ENCODE assay signal across 1 cellular context in the genomic region with DNA sequence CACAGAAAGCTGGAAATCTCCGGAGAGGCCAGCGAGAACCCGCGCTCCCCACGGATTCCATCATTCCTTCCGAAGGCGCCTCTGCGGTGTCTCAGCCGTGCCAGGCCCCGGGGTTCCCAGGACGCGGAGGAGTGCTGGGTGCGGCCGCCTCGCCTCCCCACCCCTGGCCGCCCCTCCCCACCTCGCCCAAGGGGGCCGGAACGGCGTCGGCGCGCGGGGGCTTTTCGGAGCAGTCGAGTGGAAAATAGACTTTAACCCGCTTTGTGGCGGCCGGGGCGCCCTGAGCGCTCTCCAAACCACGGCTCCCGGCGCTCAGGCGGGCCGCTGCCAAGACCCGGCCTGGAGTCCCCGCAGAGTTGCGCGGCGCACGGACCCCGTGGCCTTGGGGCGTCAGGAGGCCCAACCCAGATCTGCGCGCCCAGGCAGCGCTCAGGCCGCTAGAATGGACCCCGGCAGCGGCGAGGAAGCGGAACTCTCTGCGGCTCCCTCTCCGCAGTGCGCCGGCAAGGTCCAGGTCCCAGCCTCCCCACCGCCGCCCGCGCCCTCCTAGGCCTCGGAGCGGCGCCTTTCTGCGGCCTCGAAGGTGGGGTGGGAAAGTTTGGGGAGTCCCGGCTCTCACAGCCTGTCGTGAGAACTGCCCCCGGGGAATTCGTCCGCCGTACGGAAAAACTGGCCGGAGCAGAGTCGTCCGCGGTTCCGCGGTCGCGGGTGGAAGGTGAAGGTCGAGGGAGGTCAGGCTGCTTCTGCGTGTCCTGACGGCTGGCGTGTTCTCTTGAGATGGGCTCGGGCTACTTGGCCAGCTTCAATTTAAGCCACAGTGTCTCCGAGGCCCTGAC.
A peak's percentile ranks its signal among the peaks of the same experiment; 100 is the strongest.
TF ChIP-seq lines count a peak whose summit lies in the region.

No MANE protein-coding gene starts in this region.

TF ChIP-seq in HepG2, 621 proteins besides CTCF, POLR2A, EP300 and RAD21 (continued from another document and continues in another):
- TF ChIP-seq, protein P1, sequence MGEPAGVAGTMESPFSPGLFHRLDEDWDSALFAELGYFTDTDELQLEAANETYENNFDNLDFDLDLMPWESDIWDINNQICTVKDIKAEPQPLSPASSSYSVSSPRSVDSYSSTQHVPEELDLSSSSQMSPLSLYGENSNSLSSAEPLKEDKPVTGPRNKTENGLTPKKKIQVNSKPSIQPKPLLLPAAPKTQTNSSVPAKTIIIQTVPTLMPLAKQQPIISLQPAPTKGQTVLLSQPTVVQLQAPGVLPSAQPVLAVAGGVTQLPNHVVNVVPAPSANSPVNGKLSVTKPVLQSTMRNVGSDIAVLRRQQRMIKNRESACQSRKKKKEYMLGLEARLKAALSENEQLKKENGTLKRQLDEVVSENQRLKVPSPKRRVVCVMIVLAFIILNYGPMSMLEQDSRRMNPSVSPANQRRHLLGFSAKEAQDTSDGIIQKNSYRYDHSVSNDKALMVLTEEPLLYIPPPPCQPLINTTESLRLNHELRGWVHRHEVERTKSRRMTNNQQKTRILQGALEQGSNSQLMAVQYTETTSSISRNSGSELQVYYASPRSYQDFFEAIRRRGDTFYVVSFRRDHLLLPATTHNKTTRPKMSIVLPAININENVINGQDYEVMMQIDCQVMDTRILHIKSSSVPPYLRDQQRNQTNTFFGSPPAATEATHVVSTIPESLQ (CRISPR knock-in tag; conservative IDR thresholded peaks at IDR 0.05): no peak
- no peak for TF ChIP-seq REXO4 (CRISPR knock-in tag; IDR thresholded peaks at IDR 0.05; ENCODE audit: borderline replicate concordance)
- peak; percentile 56; the same call in 1 of the 2 replicates for TF ChIP-seq ZNF30 (CRISPR knock-in tag; IDR thresholded peaks at IDR 0.05)
- peak; percentile 66 for TF ChIP-seq RBM39 (IDR thresholded peaks at IDR 0.05; ENCODE audit: low read depth, low read length, poor library complexity, severe bottlenecking)
- no peak for TF ChIP-seq ZNF329 (CRISPR knock-in tag; IDR thresholded peaks at IDR 0.05; ENCODE audit: low read depth)
- no peak; the same call in 1 of the 2 replicates for TF ChIP-seq EZH2 (conservative IDR thresholded peaks at IDR 0.05; ENCODE audit: low read depth, low read length)
- no peak for TF ChIP-seq GFI1 (CRISPR knock-in tag; IDR thresholded peaks at IDR 0.05; ENCODE audit: borderline replicate concordance)
- TF ChIP-seq, protein P2, sequence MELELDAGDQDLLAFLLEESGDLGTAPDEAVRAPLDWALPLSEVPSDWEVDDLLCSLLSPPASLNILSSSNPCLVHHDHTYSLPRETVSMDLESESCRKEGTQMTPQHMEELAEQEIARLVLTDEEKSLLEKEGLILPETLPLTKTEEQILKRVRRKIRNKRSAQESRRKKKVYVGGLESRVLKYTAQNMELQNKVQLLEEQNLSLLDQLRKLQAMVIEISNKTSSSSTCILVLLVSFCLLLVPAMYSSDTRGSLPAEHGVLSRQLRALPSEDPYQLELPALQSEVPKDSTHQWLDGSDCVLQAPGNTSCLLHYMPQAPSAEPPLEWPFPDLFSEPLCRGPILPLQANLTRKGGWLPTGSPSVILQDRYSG (CRISPR knock-in tag; IDR thresholded peaks at IDR 0.05): no peak; the same call in 1 of the 2 replicates
- peak; percentile 50 for TF ChIP-seq MED8 (CRISPR knock-in tag; IDR thresholded peaks at IDR 0.05; ENCODE audit: insufficient replicate concordance)
- TF ChIP-seq CBFB (CRISPR knock-in tag; IDR thresholded peaks at IDR 0.05): peak; percentile 76; the same call in 1 of the 2 replicates
- TF ChIP-seq, protein P3, sequence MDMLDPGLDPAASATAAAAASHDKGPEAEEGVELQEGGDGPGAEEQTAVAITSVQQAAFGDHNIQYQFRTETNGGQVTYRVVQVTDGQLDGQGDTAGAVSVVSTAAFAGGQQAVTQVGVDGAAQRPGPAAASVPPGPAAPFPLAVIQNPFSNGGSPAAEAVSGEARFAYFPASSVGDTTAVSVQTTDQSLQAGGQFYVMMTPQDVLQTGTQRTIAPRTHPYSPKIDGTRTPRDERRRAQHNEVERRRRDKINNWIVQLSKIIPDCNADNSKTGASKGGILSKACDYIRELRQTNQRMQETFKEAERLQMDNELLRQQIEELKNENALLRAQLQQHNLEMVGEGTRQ (IDR thresholded peaks at IDR 0.05; ENCODE audit: low read depth, low read length): no peak
- TF ChIP-seq, protein P3 (CRISPR knock-in tag; IDR thresholded peaks at IDR 0.05; ENCODE audit: borderline replicate concordance): no peak
- TF ChIP-seq, protein P4, sequence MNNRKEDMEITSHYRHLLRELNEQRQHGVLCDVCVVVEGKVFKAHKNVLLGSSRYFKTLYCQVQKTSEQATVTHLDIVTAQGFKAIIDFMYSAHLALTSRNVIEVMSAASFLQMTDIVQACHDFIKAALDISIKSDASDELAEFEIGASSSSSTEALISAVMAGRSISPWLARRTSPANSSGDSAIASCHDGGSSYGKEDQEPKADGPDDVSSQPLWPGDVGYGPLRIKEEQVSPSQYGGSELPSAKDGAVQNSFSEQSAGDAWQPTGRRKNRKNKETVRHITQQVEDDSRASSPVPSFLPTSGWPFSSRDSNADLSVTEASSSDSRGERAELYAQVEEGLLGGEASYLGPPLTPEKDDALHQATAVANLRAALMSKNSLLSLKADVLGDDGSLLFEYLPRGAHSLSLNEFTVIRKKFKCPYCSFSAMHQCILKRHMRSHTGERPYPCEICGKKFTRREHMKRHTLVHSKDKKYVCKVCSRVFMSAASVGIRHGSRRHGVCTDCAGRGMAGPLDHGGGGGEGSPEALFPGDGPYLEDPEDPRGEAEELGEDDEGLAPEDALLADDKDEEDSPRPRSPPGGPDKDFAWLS (CRISPR knock-in tag; IDR thresholded peaks at IDR 0.05; ENCODE audit: borderline replicate concordance): no peak
- peak; percentile 53 for TF ChIP-seq HDAC2 (CRISPR knock-in tag; IDR thresholded peaks at IDR 0.05)
- no peak for TF ChIP-seq ZNF33A (CRISPR knock-in tag; IDR thresholded peaks at IDR 0.05; ENCODE audit: borderline replicate concordance)
- no peak for TF ChIP-seq SMAD1 (CRISPR knock-in tag; IDR thresholded peaks at IDR 0.05; ENCODE audit: borderline replicate concordance, low read depth)
- TF ChIP-seq, protein P5, sequence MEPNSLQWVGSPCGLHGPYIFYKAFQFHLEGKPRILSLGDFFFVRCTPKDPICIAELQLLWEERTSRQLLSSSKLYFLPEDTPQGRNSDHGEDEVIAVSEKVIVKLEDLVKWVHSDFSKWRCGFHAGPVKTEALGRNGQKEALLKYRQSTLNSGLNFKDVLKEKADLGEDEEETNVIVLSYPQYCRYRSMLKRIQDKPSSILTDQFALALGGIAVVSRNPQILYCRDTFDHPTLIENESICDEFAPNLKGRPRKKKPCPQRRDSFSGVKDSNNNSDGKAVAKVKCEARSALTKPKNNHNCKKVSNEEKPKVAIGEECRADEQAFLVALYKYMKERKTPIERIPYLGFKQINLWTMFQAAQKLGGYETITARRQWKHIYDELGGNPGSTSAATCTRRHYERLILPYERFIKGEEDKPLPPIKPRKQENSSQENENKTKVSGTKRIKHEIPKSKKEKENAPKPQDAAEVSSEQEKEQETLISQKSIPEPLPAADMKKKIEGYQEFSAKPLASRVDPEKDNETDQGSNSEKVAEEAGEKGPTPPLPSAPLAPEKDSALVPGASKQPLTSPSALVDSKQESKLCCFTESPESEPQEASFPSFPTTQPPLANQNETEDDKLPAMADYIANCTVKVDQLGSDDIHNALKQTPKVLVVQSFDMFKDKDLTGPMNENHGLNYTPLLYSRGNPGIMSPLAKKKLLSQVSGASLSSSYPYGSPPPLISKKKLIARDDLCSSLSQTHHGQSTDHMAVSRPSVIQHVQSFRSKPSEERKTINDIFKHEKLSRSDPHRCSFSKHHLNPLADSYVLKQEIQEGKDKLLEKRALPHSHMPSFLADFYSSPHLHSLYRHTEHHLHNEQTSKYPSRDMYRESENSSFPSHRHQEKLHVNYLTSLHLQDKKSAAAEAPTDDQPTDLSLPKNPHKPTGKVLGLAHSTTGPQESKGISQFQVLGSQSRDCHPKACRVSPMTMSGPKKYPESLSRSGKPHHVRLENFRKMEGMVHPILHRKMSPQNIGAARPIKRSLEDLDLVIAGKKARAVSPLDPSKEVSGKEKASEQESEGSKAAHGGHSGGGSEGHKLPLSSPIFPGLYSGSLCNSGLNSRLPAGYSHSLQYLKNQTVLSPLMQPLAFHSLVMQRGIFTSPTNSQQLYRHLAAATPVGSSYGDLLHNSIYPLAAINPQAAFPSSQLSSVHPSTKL (CRISPR knock-in tag; IDR thresholded peaks at IDR 0.05): peak; percentile 78
- TF ChIP-seq ZNF337 (CRISPR knock-in tag; IDR thresholded peaks at IDR 0.05; ENCODE audit: borderline replicate concordance, low read depth): no peak; the same call in 1 of the 2 replicates
- no peak for TF ChIP-seq ZNF850 (CRISPR knock-in tag; conservative IDR thresholded peaks at IDR 0.05)
- TF ChIP-seq, protein P6, sequence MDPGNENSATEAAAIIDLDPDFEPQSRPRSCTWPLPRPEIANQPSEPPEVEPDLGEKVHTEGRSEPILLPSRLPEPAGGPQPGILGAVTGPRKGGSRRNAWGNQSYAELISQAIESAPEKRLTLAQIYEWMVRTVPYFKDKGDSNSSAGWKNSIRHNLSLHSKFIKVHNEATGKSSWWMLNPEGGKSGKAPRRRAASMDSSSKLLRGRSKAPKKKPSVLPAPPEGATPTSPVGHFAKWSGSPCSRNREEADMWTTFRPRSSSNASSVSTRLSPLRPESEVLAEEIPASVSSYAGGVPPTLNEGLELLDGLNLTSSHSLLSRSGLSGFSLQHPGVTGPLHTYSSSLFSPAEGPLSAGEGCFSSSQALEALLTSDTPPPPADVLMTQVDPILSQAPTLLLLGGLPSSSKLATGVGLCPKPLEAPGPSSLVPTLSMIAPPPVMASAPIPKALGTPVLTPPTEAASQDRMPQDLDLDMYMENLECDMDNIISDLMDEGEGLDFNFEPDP (CRISPR knock-in tag; conservative IDR thresholded peaks at IDR 0.05): no peak
- TF ChIP-seq, protein P7, sequence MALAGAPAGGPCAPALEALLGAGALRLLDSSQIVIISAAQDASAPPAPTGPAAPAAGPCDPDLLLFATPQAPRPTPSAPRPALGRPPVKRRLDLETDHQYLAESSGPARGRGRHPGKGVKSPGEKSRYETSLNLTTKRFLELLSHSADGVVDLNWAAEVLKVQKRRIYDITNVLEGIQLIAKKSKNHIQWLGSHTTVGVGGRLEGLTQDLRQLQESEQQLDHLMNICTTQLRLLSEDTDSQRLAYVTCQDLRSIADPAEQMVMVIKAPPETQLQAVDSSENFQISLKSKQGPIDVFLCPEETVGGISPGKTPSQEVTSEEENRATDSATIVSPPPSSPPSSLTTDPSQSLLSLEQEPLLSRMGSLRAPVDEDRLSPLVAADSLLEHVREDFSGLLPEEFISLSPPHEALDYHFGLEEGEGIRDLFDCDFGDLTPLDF (CRISPR knock-in tag; IDR thresholded peaks at IDR 0.05): peak; percentile 53
- no peak for TF ChIP-seq DNMT3B (CRISPR knock-in tag; conservative IDR thresholded peaks at IDR 0.05)
- TF ChIP-seq ZBTB3 (CRISPR knock-in tag; IDR thresholded peaks at IDR 0.05; ENCODE audit: borderline replicate concordance, low read depth): no peak
- no peak for TF ChIP-seq XBP1 (CRISPR knock-in tag; IDR thresholded peaks at IDR 0.05)
- no peak for TF ChIP-seq ZNF678 (CRISPR knock-in tag; IDR thresholded peaks at IDR 0.05)
- TF ChIP-seq RFXAP (CRISPR knock-in tag; IDR thresholded peaks at IDR 0.05; ENCODE audit: borderline replicate concordance): no peak; the same call in 1 of the 2 replicates
- TF ChIP-seq, protein P8, sequence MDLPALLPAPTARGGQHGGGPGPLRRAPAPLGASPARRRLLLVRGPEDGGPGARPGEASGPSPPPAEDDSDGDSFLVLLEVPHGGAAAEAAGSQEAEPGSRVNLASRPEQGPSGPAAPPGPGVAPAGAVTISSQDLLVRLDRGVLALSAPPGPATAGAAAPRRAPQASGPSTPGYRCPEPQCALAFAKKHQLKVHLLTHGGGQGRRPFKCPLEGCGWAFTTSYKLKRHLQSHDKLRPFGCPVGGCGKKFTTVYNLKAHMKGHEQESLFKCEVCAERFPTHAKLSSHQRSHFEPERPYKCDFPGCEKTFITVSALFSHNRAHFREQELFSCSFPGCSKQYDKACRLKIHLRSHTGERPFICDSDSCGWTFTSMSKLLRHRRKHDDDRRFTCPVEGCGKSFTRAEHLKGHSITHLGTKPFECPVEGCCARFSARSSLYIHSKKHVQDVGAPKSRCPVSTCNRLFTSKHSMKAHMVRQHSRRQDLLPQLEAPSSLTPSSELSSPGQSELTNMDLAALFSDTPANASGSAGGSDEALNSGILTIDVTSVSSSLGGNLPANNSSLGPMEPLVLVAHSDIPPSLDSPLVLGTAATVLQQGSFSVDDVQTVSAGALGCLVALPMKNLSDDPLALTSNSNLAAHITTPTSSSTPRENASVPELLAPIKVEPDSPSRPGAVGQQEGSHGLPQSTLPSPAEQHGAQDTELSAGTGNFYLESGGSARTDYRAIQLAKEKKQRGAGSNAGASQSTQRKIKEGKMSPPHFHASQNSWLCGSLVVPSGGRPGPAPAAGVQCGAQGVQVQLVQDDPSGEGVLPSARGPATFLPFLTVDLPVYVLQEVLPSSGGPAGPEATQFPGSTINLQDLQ (CRISPR knock-in tag; IDR thresholded peaks at IDR 0.05): no peak; the same call in none of the 2 replicates
- TF ChIP-seq CC2D1A (CRISPR knock-in tag; IDR thresholded peaks at IDR 0.05): no peak
- TF ChIP-seq ZNF441 (CRISPR knock-in tag; IDR thresholded peaks at IDR 0.05; ENCODE audit: borderline replicate concordance): peak; percentile 26; the same call in 1 of the 2 replicates
- no peak for TF ChIP-seq HNRNPK (IDR thresholded peaks at IDR 0.05; ENCODE audit: low read depth, low read length, poor library complexity, severe bottlenecking)
- TF ChIP-seq ZKSCAN1 (IDR thresholded peaks at IDR 0.05; ENCODE audit: low read length): no peak
- TF ChIP-seq, protein P9, sequence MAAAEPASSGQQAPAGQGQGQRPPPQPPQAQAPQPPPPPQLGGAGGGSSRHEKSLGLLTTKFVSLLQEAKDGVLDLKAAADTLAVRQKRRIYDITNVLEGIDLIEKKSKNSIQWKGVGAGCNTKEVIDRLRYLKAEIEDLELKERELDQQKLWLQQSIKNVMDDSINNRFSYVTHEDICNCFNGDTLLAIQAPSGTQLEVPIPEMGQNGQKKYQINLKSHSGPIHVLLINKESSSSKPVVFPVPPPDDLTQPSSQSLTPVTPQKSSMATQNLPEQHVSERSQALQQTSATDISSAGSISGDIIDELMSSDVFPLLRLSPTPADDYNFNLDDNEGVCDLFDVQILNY (CRISPR knock-in tag; conservative IDR thresholded peaks at IDR 0.05): peak; percentile 65; the same call in 1 of the 2 replicates
- TF ChIP-seq, protein P10, sequence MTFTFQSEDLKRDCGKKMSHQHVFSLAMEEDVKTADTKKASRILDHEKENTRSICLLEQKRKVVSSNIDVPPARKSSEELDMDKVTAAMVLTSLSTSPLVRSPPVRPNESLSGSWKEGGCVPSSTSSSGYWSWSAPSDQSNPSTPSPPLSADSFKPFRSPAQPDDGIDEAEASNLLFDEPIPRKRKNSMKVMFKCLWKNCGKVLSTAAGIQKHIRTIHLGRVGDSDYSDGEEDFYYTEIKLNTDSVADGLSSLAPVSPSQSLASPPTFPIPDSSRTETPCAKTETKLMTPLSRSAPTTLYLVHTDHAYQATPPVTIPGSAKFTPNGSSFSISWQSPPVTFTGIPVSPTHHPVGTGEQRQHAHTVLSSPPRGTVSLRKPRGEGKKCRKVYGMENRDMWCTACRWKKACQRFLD (CRISPR knock-in tag; IDR thresholded peaks at IDR 0.05; ENCODE audit: borderline replicate concordance): no peak
- no peak for TF ChIP-seq EEA1 (CRISPR knock-in tag; IDR thresholded peaks at IDR 0.05; ENCODE audit: borderline replicate concordance)
- TF ChIP-seq CCAR2 (optimal IDR thresholded peaks at IDR 0.05; ENCODE audit: low read depth, low read length): no peak
- no peak for TF ChIP-seq ZNF136 (CRISPR knock-in tag; IDR thresholded peaks at IDR 0.05; ENCODE audit: low read depth)
